In genomic region chr1:93607814-93608187, GRCh38 we compare ENCODE assay signal across 8 cellular contexts.
A peak's percentile ranks its signal among the peaks of the same experiment; 100 is the strongest.
DNase-seq lines count a peak whose midpoint lies in the region; ATAC-seq and TF ChIP-seq lines count a peak whose summit lies in the region.

No MANE protein-coding gene starts in this region.

- TF ChIP-seq CTCF in foreskin keratinocyte (conservative IDR thresholded peaks at IDR 0.05) (no peak), tibial artery (IDR thresholded peaks at IDR 0.05) (no peak)

- H3K27me3 ChIP-seq in foreskin keratinocyte = no peaks in the 10 kb centered on the region
- H3K27me3 ChIP-seq in tibial artery = no peaks in the 10 kb centered on the region

- no peaks in the 10 kb centered on the region for H3K9me3 ChIP-seq in tibial artery

- H3K27ac ChIP-seq in foreskin keratinocyte (no peak overlapping the region), tibial artery (peak overlapping the region; percentile 80 to 90)

- DNase-seq in HT1080 (ENCODE audit: low read depth) (peak; percentile 62), foreskin keratinocyte (no peak), tibial artery (no peak), NCI-H2196 treated with DMSO at 0.1 percent for 48 hours (lab: John Stamatoyannopoulos, UW; ENCODE audit: unreplicated experiment) (no peak), cerebellar nuclear complex (lab: John Stamatoyannopoulos, UW) (no peak), SHP77 treated with DMSO at 0.1 percent for 48 hours (lab: John Stamatoyannopoulos, UW) (no peak)

- H3K36me3 ChIP-seq in tibial artery = no peaks in the 10 kb centered on the region

- H3K4me1 ChIP-seq in foreskin keratinocyte = peaks cover 19% of the 10 kb centered on the region
- H3K4me1 ChIP-seq in tibial artery = peaks cover 0 to 91% (median 60%) of the 10 kb centered on the region in 4 donors

- intact Hi-C loops in tibial artery (cut with DNase I; ENCODE audit: low total_unique reads) = no loop called here

- no peak overlapping the region for H3K4me3 ChIP-seq in tibial artery

- ATAC-seq in GM18498 (IDR thresholded peaks at IDR 0.05; ENCODE audit: unreplicated experiment) = peak; percentile 89
- ATAC-seq in GM21515 (IDR thresholded peaks at IDR 0.05; ENCODE audit: unreplicated experiment) = peak; percentile 89
- ATAC-seq in foreskin keratinocyte = peak; percentile 32

Comparison
In these comparisons a context has a peak if more than half of its experiments do, and no peak if none do; other contexts are left out.
1. ATAC-seq: peak in every context shown above with its lines; median percentile 89 in GM18498; 89 in GM21515; 32 in foreskin keratinocyte.